Comparison of ENCODE assay signal across 12 cellular contexts in the genomic region with DNA sequence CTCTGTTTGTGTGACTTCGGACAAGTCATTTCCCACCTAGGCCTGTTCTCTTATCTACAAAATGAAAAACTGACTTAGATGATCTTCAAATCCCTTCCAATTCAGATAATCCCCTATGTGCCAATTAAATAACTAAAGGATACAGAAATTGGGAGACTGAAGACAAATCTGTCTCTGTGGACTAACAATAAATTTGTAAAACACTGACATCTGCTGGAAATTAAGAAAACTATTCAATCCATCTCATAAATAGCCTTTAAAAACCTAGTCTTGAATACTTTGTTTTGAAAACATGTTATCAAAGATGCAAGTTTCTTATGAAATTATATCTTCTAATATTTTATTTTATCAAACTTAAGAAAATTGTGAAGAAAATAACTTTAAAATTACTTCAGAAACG.
A peak's percentile ranks its signal among the peaks of the same experiment; 100 is the strongest.
DNase-seq lines count a peak whose midpoint lies in the region; ATAC-seq and FAIRE-seq lines count a peak whose summit lies in the region.
"Had no signal": no experiment of that assay in that cellular context is flagged by ENCODE, and none has a peak within 500 bp of the region (broad histone marks: within the 10 kb centered on the region; RNA-seq: fewer than 3 reads in every experiment).

No MANE protein-coding gene starts in this region.

- ATAC-seq in GM21423 (IDR thresholded peaks at IDR 0.05; ENCODE audit: unreplicated experiment) (no peak), HG03432 (IDR thresholded peaks at IDR 0.05; ENCODE audit: unreplicated experiment) (no peak)

- FAIRE-seq in GM18507 (lab: Jason Lieb, UNC) (peak; percentile 56), RCC 7860 (lab: Jason Lieb, UNC) (peak; percentile 69)

- DNase-seq in AML-193 (lab: John Stamatoyannopoulos, UW) (peak; percentile 36 to 60), GM18507 (ENCODE audit: extremely low spot score, insufficient read length, low read depth) (no peak), RCC 7860 (ENCODE audit: low spot score) (no peak), globus pallidus (ENCODE audit: low spot score) (peak; percentile 15), COR-L47 (lab: John Stamatoyannopoulos, UW) (no peak)
- no peak for DNase-seq in activated CD4-positive, alpha-beta T cell treated with anti-CD3 and anti-CD28 coated beads for 4 hours
- DNase-seq: activated naive CD4-positive, alpha-beta T cell treated with anti-CD3 and anti-CD28 coated beads, Interleukin-2, amount 50 U/mL, for 16 hours; mesenchymal stem cell; NCI-H2107; transverse colon had no signal

Comparison
In these comparisons a context has a peak if more than half of its experiments do, and no peak if none do; other contexts are left out.
1. DNase-seq: peak in AML-193 (2 of 2) and globus pallidus (single experiment); none in GM18507 (single experiment), RCC 7860 (single experiment), activated CD4-positive, alpha-beta T cell treated with anti-CD3 and anti-CD28 coated beads for 4 hours (0 of 2) and COR-L47 (single experiment).